In genomic region chr6:133959667-133960368, GRCh38 we compare ENCODE assay signal across 1 cellular context.
A peak's percentile ranks its signal among the peaks of the same experiment; 100 is the strongest.
TF ChIP-seq lines count a peak whose summit lies in the region.

No MANE protein-coding gene starts in this region.

TF ChIP-seq in K562, 482 proteins besides CTCF, POLR2A, EP300 and RAD21 (continued from another document and continues in another):
- TF ChIP-seq ZNF318 (IDR thresholded peaks at IDR 0.05; ENCODE audit: borderline replicate concordance in 1 of 2, low read depth in 1 of 2), result no peak
- no peak for TF ChIP-seq CTCFL (IDR thresholded peaks at IDR 0.05; ENCODE audit: borderline replicate concordance, insufficient read depth, low read depth, low read length, poor library complexity, severe bottlenecking)
- TF ChIP-seq JUND (IDR thresholded peaks at IDR 0.05; ENCODE audit: borderline replicate concordance, low read depth, low read length), result peak; percentile 67
- no peak for TF ChIP-seq JUND (tag; IDR thresholded peaks at IDR 0.05; ENCODE audit: borderline replicate concordance, low read depth, low read length)
- no peak for TF ChIP-seq CHD1 (IDR thresholded peaks at IDR 0.05; ENCODE audit: low read length)
- TF ChIP-seq ETS2 (tag; IDR thresholded peaks at IDR 0.05; ENCODE audit: borderline replicate concordance, poor library complexity, severe bottlenecking), result no peak
- TF ChIP-seq HDAC1 (IDR thresholded peaks at IDR 0.05), result peak in 1 of 2 experiments; percentile 33; a peak in 1 of 4 replicates
- no peak for TF ChIP-seq MED1 (CRISPR knock-in tag; IDR thresholded peaks at IDR 0.05; ENCODE audit: borderline replicate concordance)
- TF ChIP-seq ZBTB33 (CRISPR knock-in tag; IDR thresholded peaks at IDR 0.05), result 0 out of 2 replicates have a peak, but pooled peaks have one; percentile 31
- no peak for TF ChIP-seq ZBED1 (IDR thresholded peaks at IDR 0.05)
- TF ChIP-seq ZKSCAN1 (IDR thresholded peaks at IDR 0.05; ENCODE audit: low read depth, low read length), result no peak
- no peak for TF ChIP-seq BRCA1 (IDR thresholded peaks at IDR 0.05)
- no peak for TF ChIP-seq BRCA1 (CRISPR knock-in tag; IDR thresholded peaks at IDR 0.05)
- no peak for TF ChIP-seq NFRKB (IDR thresholded peaks at IDR 0.05; ENCODE audit: low read depth)
- TF ChIP-seq ZC3H8 (IDR thresholded peaks at IDR 0.05), result no peak
- TF ChIP-seq KLF6 (CRISPR knock-in tag; IDR thresholded peaks at IDR 0.05; ENCODE audit: borderline replicate concordance), result no peak
- 0 out of 4 replicates have a peak, but pooled peaks of 1 of the 2 experiments have one; percentile 23 for TF ChIP-seq MAZ (CRISPR knock-in tag; conservative IDR thresholded peaks at IDR 0.05 in 1 of 2, IDR thresholded peaks at IDR 0.05 in 1 of 2)
- TF ChIP-seq ZFP30 (CRISPR knock-in tag; IDR thresholded peaks at IDR 0.05; ENCODE audit: borderline replicate concordance), result no peak
- TF ChIP-seq GTF2B (IDR thresholded peaks at IDR 0.05; ENCODE audit: extremely low read depth, insufficient read length), result no peak
- no peak for TF ChIP-seq GTF2E2 (tag; IDR thresholded peaks at IDR 0.05)
- TF ChIP-seq ZNF668 (CRISPR knock-in tag; IDR thresholded peaks at IDR 0.05), result no peak
- no peak for TF ChIP-seq E2F5 (CRISPR knock-in tag; IDR thresholded peaks at IDR 0.05)
- TF ChIP-seq ZNF655 (CRISPR knock-in tag; IDR thresholded peaks at IDR 0.05), result no peak
- TF ChIP-seq SRSF1 (IDR thresholded peaks at IDR 0.05; ENCODE audit: low read depth, low read length), result no peak
- no peak for TF ChIP-seq NFATC3 (IDR thresholded peaks at IDR 0.05)
- TF ChIP-seq CHD2 (IDR thresholded peaks at IDR 0.05; ENCODE audit: low read depth, low read length), result no peak
- TF ChIP-seq PBX2 (CRISPR knock-in tag; IDR thresholded peaks at IDR 0.05; ENCODE audit: low read depth), result no peak
- TF ChIP-seq PBX2 (tag; conservative IDR thresholded peaks at IDR 0.05; ENCODE audit: low read depth), result peak; percentile 41; the same call in 1 of the 2 replicates
- TF ChIP-seq ERF (CRISPR knock-in tag; IDR thresholded peaks at IDR 0.05), result no peak
- no peak for TF ChIP-seq ELF1 (tag; IDR thresholded peaks at IDR 0.05)
- TF ChIP-seq GABPA (tag; conservative IDR thresholded peaks at IDR 0.05; ENCODE audit: low read depth), result no peak
- no peak for TF ChIP-seq RFX7 (CRISPR knock-in tag; IDR thresholded peaks at IDR 0.05)
- TF ChIP-seq RFX1 (IDR thresholded peaks at IDR 0.05), result no peak
- peak; percentile 77; the same call in 1 of the 2 replicates for TF ChIP-seq POLR2AphosphoS5 (IDR thresholded peaks at IDR 0.05; ENCODE audit: control insufficient read depth, insufficient read depth, low read depth, low read length)
- TF ChIP-seq ZNF121 (CRISPR knock-in tag; conservative IDR thresholded peaks at IDR 0.05), result no peak
- no peak for TF ChIP-seq ZKSCAN3 (CRISPR knock-in tag; IDR thresholded peaks at IDR 0.05)
- TF ChIP-seq TRIM25 (IDR thresholded peaks at IDR 0.05; ENCODE audit: borderline replicate concordance), result no peak
- no peak for TF ChIP-seq SIRT6 (IDR thresholded peaks at IDR 0.05; ENCODE audit: low read depth, low read length)
- TF ChIP-seq NRF1 (conservative IDR thresholded peaks at IDR 0.05 in 1 of 2, IDR thresholded peaks at IDR 0.05 in 1 of 2), result no peak
- no peak for TF ChIP-seq ZNF274 (IDR thresholded peaks at IDR 0.05; ENCODE audit: borderline replicate concordance, low read depth, low read length)
